Comparison of ENCODE assay signal across 8 cellular contexts in the genomic region with DNA sequence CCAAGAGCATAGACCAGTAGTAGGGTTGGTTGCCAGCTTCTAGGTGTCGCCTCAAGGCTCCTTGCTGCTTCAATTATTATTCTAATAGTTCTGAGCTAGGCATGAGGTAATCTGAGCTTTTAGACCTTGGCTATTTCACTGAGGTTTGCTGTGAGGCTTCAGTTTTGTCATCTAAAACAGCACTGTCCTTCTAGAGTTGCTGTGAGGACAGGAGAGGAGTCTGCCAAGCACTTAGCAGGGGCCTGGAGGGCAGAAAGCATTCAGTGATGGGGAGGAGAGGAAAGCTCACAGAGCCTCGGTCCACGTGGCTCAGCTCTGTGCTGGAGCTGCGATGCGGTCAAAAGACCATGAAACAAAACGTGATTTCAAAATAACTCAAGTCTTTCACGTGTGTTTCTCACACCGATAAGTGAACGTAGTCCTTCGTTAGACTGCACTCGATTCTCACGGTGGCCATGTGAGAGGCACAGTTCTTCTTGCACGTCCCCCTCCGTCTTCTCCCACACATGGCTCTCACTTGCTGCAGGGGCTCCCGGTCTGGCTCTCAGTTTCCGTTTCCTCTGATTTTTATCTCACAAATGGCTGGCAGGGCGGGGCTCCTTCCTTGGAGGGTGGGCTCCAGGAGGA.
DNase-seq lines count a peak whose midpoint lies in the region; ATAC-seq and TF ChIP-seq lines count a peak whose summit lies in the region.

No MANE protein-coding gene starts in this region.

- H3K4me3 Mint-ChIP-seq in Calu3 (ENCODE audit: low read depth, unreplicated experiment): no peak overlapping the region

- DNase-seq in GM10266 (ENCODE audit: extremely low spot score): peak; percentile 68
- DNase-seq in coronary artery (ENCODE audit: low spot score): no peak
- DNase-seq in stimulated activated CD4-positive, alpha-beta T cell treated with anti-CD3 and anti-CD28 coated beads, Interleukin-4, amount 100 ng/mL, for 24 hours: peak; percentile 17
- DNase-seq in SKM-1 (lab: John Stamatoyannopoulos, UW; ENCODE audit: unreplicated experiment): no peak
- DNase-seq in COR-L47 (lab: John Stamatoyannopoulos, UW): no peak
- no peak for DNase-seq in Calu3

- intact Hi-C loops in Calu3 (cut with micrococcal nuclease; ENCODE audit: unreplicated experiment): loop anchor here (5.0 kb wide), 2 partner anchors 98 to 112 kb away; partner anchors contain the start of gene B3GNT2

- peak overlapping the region; percentile 45 for H3K4me3 ChIP-seq in coronary artery

- TF ChIP-seq CTCF in GM10266 (IDR thresholded peaks at IDR 0.05; ENCODE audit: control insufficient read depth, insufficient read depth, low read depth, missing control alignments): no peak
- no peak for TF ChIP-seq CTCF in coronary artery (IDR thresholded peaks at IDR 0.05)
- TF ChIP-seq CTCF in Calu3 (IDR thresholded peaks at IDR 0.05; ENCODE audit: unreplicated experiment): no peak

- CTCF ChIA-PET in Calu3 (lab: Charles Lee): no interaction called here

- no peak overlapping the region for H3K27ac Mint-ChIP-seq in Calu3 (ENCODE audit: unreplicated experiment)

- H3K9me3 Mint-ChIP-seq in Calu3 (ENCODE audit: low read depth, unreplicated experiment): no peaks in the 10 kb centered on the region

- H3K4me1 Mint-ChIP-seq in Calu3 (ENCODE audit: low read depth, unreplicated experiment): peaks cover 35% of the 10 kb centered on the region

- no TSS peak for BruUV-seq in Calu3 (replicated peaks; lab: Mats Ljungman, UMichigan)

- no peaks in the 10 kb centered on the region for H3K27me3 Mint-ChIP-seq in Calu3 (ENCODE audit: unreplicated experiment)

- no peak overlapping the region for H3K27ac ChIP-seq in coronary artery

- H3K36me3 Mint-ChIP-seq in Calu3 (ENCODE audit: insufficient read depth, unreplicated experiment): peaks cover 23% of the 10 kb centered on the region

- ATAC-seq in GM21447 (IDR thresholded peaks at IDR 0.05; ENCODE audit: unreplicated experiment): peak; percentile 58
- peak; percentile 47 for ATAC-seq in HG03575 (IDR thresholded peaks at IDR 0.05; ENCODE audit: extremely low read depth, insufficient number of reproducible peaks, low FRiP score, unreplicated experiment)

Comparison
In these comparisons a context has a peak if more than half of its experiments do, and no peak if none do; other contexts are left out.
1. DNase-seq: peak in GM10266 (single experiment) and stimulated activated CD4-positive, alpha-beta T cell treated with anti-CD3 and anti-CD28 coated beads, Interleukin-4, amount 100 ng/mL, for 24 hours (single experiment); none in coronary artery (single experiment), SKM-1 (single experiment), COR-L47 (single experiment) and Calu3 (single experiment).